In genomic region chr2:3446381-3446780, GRCh38 we compare ENCODE assay signal across 31 cellular contexts.
"Had no signal": no experiment of that assay in that cellular context is flagged by ENCODE, and none has a peak within 500 bp of the region (broad histone marks: within the 10 kb centered on the region; RNA-seq: fewer than 3 reads in every experiment).

No MANE protein-coding gene starts in this region.

- H3K27me3 Mint-ChIP-seq: activated CD4-positive, alpha-beta T cell treated with anti-CD3 and anti-CD28 coated beads for 36 hours; activated CD4-positive, alpha-beta T cell treated with anti-CD3 and anti-CD28 coated beads, Interleukin-2, amount 10 ng/mL, durations not matched to agents 24 days and 14 days; activated CD8-positive, alpha-beta T cell treated with anti-CD3 and anti-CD28 coated beads for 36 hours; activated naive CD4-positive, alpha-beta T cell treated with anti-CD3 and anti-CD28 coated beads, Interleukin-2, amount 50 U/mL, for 24 hours; activated naive CD8-positive, alpha-beta T cell treated with anti-CD3 and anti-CD28 coated beads for 36 hours; activated naive CD8-positive, alpha-beta T cell treated with anti-CD3 and anti-CD28 coated beads, Interleukin-2, amount 50 U/mL, for 24 hours; T-helper 17 cell had no signal

- H3K27me3 ChIP-seq: adrenal gland, body of pancreas, heart left ventricle had no signal

- H3K4me1 ChIP-seq: body of pancreas had no signal

- H3K4me3 ChIP-seq: adrenal gland, body of pancreas, heart left ventricle had no signal

- ATAC-seq: activated CD4-positive, alpha-beta T cell treated with anti-CD3 and anti-CD28 coated beads for 36 hours; activated CD8-positive, alpha-beta T cell treated with anti-CD3 and anti-CD28 coated beads for 36 hours; activated naive CD8-positive, alpha-beta T cell treated with anti-CD3 and anti-CD28 coated beads, Interleukin-2, amount 50 U/mL, for 24 hours; body of pancreas; esophagus mucosa; heart left ventricle; T-helper 17 cell had no signal

- FAIRE-seq: colon, frontal cortex had no signal

- H3K4me3 Mint-ChIP-seq: activated CD4-positive, alpha-beta T cell treated with anti-CD3 and anti-CD28 coated beads for 36 hours; activated CD4-positive, alpha-beta T cell treated with anti-CD3 and anti-CD28 coated beads, Interleukin-2, amount 10 ng/mL, durations not matched to agents 24 days and 14 days; activated CD8-positive, alpha-beta T cell treated with anti-CD3 and anti-CD28 coated beads for 36 hours; activated naive CD4-positive, alpha-beta T cell treated with anti-CD3 and anti-CD28 coated beads for 36 hours; activated naive CD4-positive, alpha-beta T cell treated with anti-CD3 and anti-CD28 coated beads, Interleukin-2, amount 50 U/mL, for 24 hours; activated naive CD8-positive, alpha-beta T cell treated with anti-CD3 and anti-CD28 coated beads for 36 hours; activated naive CD8-positive, alpha-beta T cell treated with anti-CD3 and anti-CD28 coated beads, Interleukin-2, amount 50 U/mL, for 24 hours; activated T-helper 1 cell treated with anti-CD3 and anti-CD28 coated beads, Interleukin-12 subunit alpha, Interleukin-12 subunit beta, Interleukin-2, Interleukin-4 antibody, amounts not matched to agents 30 ng/mL and 10 ng/mL and 1 ng/mL, durations not matched to agents 14 hours and 24 hours and 36 hours; T-helper 17 cell; T-helper 2 cell treated with Interferon-gamma antibody and Interleukin-4, amounts not matched to agents 5 μg/mL and 100 μg/mL, for 36 hours had no signal

- H3K4me1 Mint-ChIP-seq: activated CD4-positive, alpha-beta T cell treated with anti-CD3 and anti-CD28 coated beads for 36 hours; activated CD4-positive, alpha-beta T cell treated with anti-CD3 and anti-CD28 coated beads, Interleukin-2, amount 10 ng/mL, durations not matched to agents 24 days and 14 days; activated naive CD8-positive, alpha-beta T cell treated with anti-CD3 and anti-CD28 coated beads, Interleukin-2, amount 50 U/mL, for 24 hours had no signal

- H3K27ac Mint-ChIP-seq: activated CD4-positive, alpha-beta T cell treated with anti-CD3 and anti-CD28 coated beads for 36 hours; activated CD4-positive, alpha-beta T cell treated with anti-CD3 and anti-CD28 coated beads, Interleukin-2, amount 10 ng/mL, durations not matched to agents 24 days and 14 days; activated CD8-positive, alpha-beta T cell treated with anti-CD3 and anti-CD28 coated beads for 36 hours; activated naive CD4-positive, alpha-beta T cell treated with anti-CD3 and anti-CD28 coated beads for 36 hours; activated naive CD4-positive, alpha-beta T cell treated with anti-CD3 and anti-CD28 coated beads, Interleukin-2, amount 50 U/mL, for 24 hours; activated naive CD8-positive, alpha-beta T cell treated with anti-CD3 and anti-CD28 coated beads for 36 hours; activated naive CD8-positive, alpha-beta T cell treated with anti-CD3 and anti-CD28 coated beads, Interleukin-2, amount 50 U/mL, for 24 hours; activated T-helper 1 cell treated with anti-CD3 and anti-CD28 coated beads, Interleukin-12 subunit alpha, Interleukin-12 subunit beta, Interleukin-2, Interleukin-4 antibody, amounts not matched to agents 30 ng/mL and 10 ng/mL and 1 ng/mL, durations not matched to agents 14 hours and 24 hours and 36 hours; activated T-helper 2 cell treated with anti-CD3 and anti-CD28 coated beads, Interferon-gamma antibody, Interleukin-2, Interleukin-4, amounts not matched to agents 10 μg/mL and 5 μg/mL and 100 μg/mL, durations not matched to agents 14 hours and 24 hours and 36 hours; T-helper 17 cell; T-helper 2 cell treated with Interferon-gamma antibody and Interleukin-4, amounts not matched to agents 5 μg/mL and 100 μg/mL, for 36 hours had no signal

- H3K9me3 Mint-ChIP-seq: activated CD4-positive, alpha-beta T cell treated with anti-CD3 and anti-CD28 coated beads, Interleukin-2, amount 10 ng/mL, durations not matched to agents 24 days and 14 days; activated CD8-positive, alpha-beta T cell treated with anti-CD3 and anti-CD28 coated beads for 36 hours; activated naive CD4-positive, alpha-beta T cell treated with anti-CD3 and anti-CD28 coated beads for 36 hours; activated naive CD4-positive, alpha-beta T cell treated with anti-CD3 and anti-CD28 coated beads, Interleukin-2, amount 50 U/mL, for 24 hours; activated naive CD8-positive, alpha-beta T cell treated with anti-CD3 and anti-CD28 coated beads for 36 hours; activated naive CD8-positive, alpha-beta T cell treated with anti-CD3 and anti-CD28 coated beads, Interleukin-2, amount 50 U/mL, for 24 hours; activated T-helper 1 cell treated with anti-CD3 and anti-CD28 coated beads, Interleukin-12 subunit alpha, Interleukin-12 subunit beta, Interleukin-2, Interleukin-4 antibody, amounts not matched to agents 30 ng/mL and 10 ng/mL and 1 ng/mL, durations not matched to agents 14 hours and 24 hours and 36 hours; activated T-helper 2 cell treated with anti-CD3 and anti-CD28 coated beads, Interferon-gamma antibody, Interleukin-2, Interleukin-4, amounts not matched to agents 10 μg/mL and 5 μg/mL and 100 μg/mL, durations not matched to agents 14 hours and 24 hours and 36 hours; T-helper 2 cell treated with Interferon-gamma antibody and Interleukin-4, amounts not matched to agents 5 μg/mL and 100 μg/mL, for 36 hours had no signal

- H3K9me3 ChIP-seq: adrenal gland, body of pancreas, heart left ventricle had no signal

- H3K27ac ChIP-seq: body of pancreas had no signal

- DNase-seq: activated CD4-positive, alpha-beta T cell treated with anti-CD3 and anti-CD28 coated beads for 36 hours; activated CD4-positive, alpha-beta T cell treated with anti-CD3 and anti-CD28 coated beads, Interleukin-2, amount 10 ng/mL, durations not matched to agents 24 days and 14 days; activated CD4-positive, CD25-positive, alpha-beta regulatory T cell; activated CD4-positive, CD25-positive, alpha-beta regulatory T cell treated with anti-CD3 and anti-CD28 coated beads, Interleukin-2, amount 50 U/mL, for 72 hours; activated CD8-positive, alpha-beta T cell treated with anti-CD3 and anti-CD28 coated beads for 36 hours; activated effector memory CD4-positive, alpha-beta T cell treated with anti-CD3 and anti-CD28 coated beads, Interleukin-2, amount 50 U/mL, for 16 hours; activated naive CD4-positive, alpha-beta T cell treated with anti-CD3 and anti-CD28 coated beads for 36 hours; activated naive CD8-positive, alpha-beta T cell treated with anti-CD3 and anti-CD28 coated beads for 36 hours; activated naive CD8-positive, alpha-beta T cell treated with anti-CD3 and anti-CD28 coated beads, Interleukin-2, amount 50 U/mL, for 24 hours; activated T-cell treated with anti-CD3 and anti-CD28 coated beads, Interleukin-2, amount 50 U/mL, for 1 hour; activated T-cell treated with anti-CD3 and anti-CD28 coated beads, Interleukin-2, amount 50 U/mL, for 48 hours; amygdala; aorta; body of pancreas; caudate nucleus; cortex of kidney; effector CD4-positive, alpha-beta T cell; foreskin fibroblast; glutamatergic neuron; heart left ventricle; T-helper 1 cell; T-helper 17 cell; T1000 had no signal
